Comparison of ENCODE assay signal across 29 cellular contexts in genomic region chr20:22743426-22743825, GRCh38.
"Had no signal": no experiment of that assay in that cellular context is flagged by ENCODE, and none has a peak within 500 bp of the region (broad histone marks: within the 10 kb centered on the region; RNA-seq: fewer than 3 reads in every experiment).

No MANE protein-coding gene starts in this region.

- H3K27me3 ChIP-seq: heart right ventricle, neutrophil, thyroid gland had no signal

- H3K4me3 ChIP-seq: heart right ventricle, skin epidermis, thyroid gland had no signal

- H3K9me3 Mint-ChIP-seq: activated CD8-positive, alpha-beta T cell treated with anti-CD3 and anti-CD28 coated beads for 36 hours; activated naive CD4-positive, alpha-beta T cell treated with anti-CD3 and anti-CD28 coated beads, Interleukin-2, amount 50 U/mL, for 24 hours; activated T-helper 17 cell treated with anti-CD3 and anti-CD28 coated beads, Interleukin-2, amount 50 U/mL, for 72 hours; central memory CD8-positive, alpha-beta T cell; dendritic cell treated with granulocyte-macrophage colony-stimulating factor and Interleukin-4, amounts not matched to agents 40 ng/mL and 50 ng/mL, for 4 days; stimulated activated effector memory CD8-positive, alpha-beta T cell treated with anti-CD3 and anti-CD28 coated beads, Interleukin-12 subunit alpha, Interleukin-12 subunit beta, amount 100 ng/mL, for 72 hours had no signal

- H3K9me3 ChIP-seq: neutrophil, thyroid gland had no signal

- DNase-seq: activated B cell treated with CpG ODN at 0.5 μM for 24 hours; activated CD4-positive, alpha-beta T cell treated with anti-CD3 and anti-CD28 coated beads, Interleukin-2, amount 50 U/mL, for 1 hour; activated CD8-positive, alpha-beta T cell treated with anti-CD3 and anti-CD28 coated beads for 36 hours; activated naive CD8-positive, alpha-beta T cell treated with anti-CD3 and anti-CD28 coated beads, Interleukin-2, amount 50 U/mL, for 24 hours; activated T-cell treated with anti-CD3 and anti-CD28 coated beads, Interleukin-2, amount 50 U/mL, for 4 hours; amygdala; endodermal cell; foreskin melanocyte; heart right ventricle; kidney glomerular epithelial cell; left ventricle myocardium superior; naive B cell; nephron progenitor cell; stimulated activated CD4-positive, alpha-beta T cell treated with anti-CD3 and anti-CD28 coated beads, Interleukin-4, amount 100 ng/mL, for 24 hours; substantia nigra; T-helper 1 cell; thyroid gland had no signal

- H3K4me1 Mint-ChIP-seq: activated B cell treated with CpG ODN at 0.5 μM for 24 hours; activated naive CD4-positive, alpha-beta T cell treated with anti-CD3 and anti-CD28 coated beads, Interleukin-2, amount 50 U/mL, for 24 hours; activated naive CD8-positive, alpha-beta T cell treated with anti-CD3 and anti-CD28 coated beads, Interleukin-2, amount 50 U/mL, for 24 hours; activated T-helper 17 cell treated with anti-CD3 and anti-CD28 coated beads, Interleukin-2, amount 50 U/mL, for 72 hours; central memory CD8-positive, alpha-beta T cell; endodermal cell; mesothelial cell of epicardium; naive B cell; nephron progenitor cell; stimulated activated effector memory CD8-positive, alpha-beta T cell treated with anti-CD3 and anti-CD28 coated beads, Interleukin-12 subunit alpha, Interleukin-12 subunit beta, amount 100 ng/mL, for 72 hours had no signal

- H3K27me3 Mint-ChIP-seq: activated B cell treated with CpG ODN at 0.5 μM for 24 hours; activated CD8-positive, alpha-beta T cell treated with anti-CD3 and anti-CD28 coated beads for 36 hours; activated naive CD4-positive, alpha-beta T cell treated with anti-CD3 and anti-CD28 coated beads, Interleukin-2, amount 50 U/mL, for 24 hours; activated naive CD8-positive, alpha-beta T cell treated with anti-CD3 and anti-CD28 coated beads, Interleukin-2, amount 50 U/mL, for 24 hours; activated T-helper 17 cell treated with anti-CD3 and anti-CD28 coated beads, Interleukin-2, amount 50 U/mL, for 72 hours; central memory CD8-positive, alpha-beta T cell; dendritic cell treated with granulocyte-macrophage colony-stimulating factor and Interleukin-4, amounts not matched to agents 40 ng/mL and 50 ng/mL, for 4 days; naive B cell; progenitor cell of endocrine pancreas; stimulated activated naive CD8-positive, alpha-beta T cell treated with anti-CD3 and anti-CD28 coated beads, Interleukin-15, Interleukin-2, amounts not matched to agents 100 ng/mL and 50 ng/mL, for 24 hours had no signal

- H3K27ac ChIP-seq: heart right ventricle, neutrophil, thyroid gland had no signal

- H3K36me3 Mint-ChIP-seq: activated naive CD4-positive, alpha-beta T cell treated with anti-CD3 and anti-CD28 coated beads, Interleukin-2, amount 50 U/mL, for 24 hours; mesothelial cell of epicardium; naive B cell; stimulated activated effector memory CD8-positive, alpha-beta T cell treated with anti-CD3 and anti-CD28 coated beads, Interleukin-12 subunit alpha, Interleukin-12 subunit beta, amount 100 ng/mL, for 72 hours had no signal

- H3K4me1 ChIP-seq: heart right ventricle, thyroid gland had no signal

- ATAC-seq: activated CD8-positive, alpha-beta T cell treated with anti-CD3 and anti-CD28 coated beads for 36 hours; activated naive CD8-positive, alpha-beta T cell treated with anti-CD3 and anti-CD28 coated beads, Interleukin-2, amount 50 U/mL, for 24 hours; activated T-cell treated with anti-CD3 and anti-CD28 coated beads, Interleukin-2, amount 50 U/mL, for 4 hours; activated T-helper 17 cell treated with anti-CD3 and anti-CD28 coated beads, Interleukin-2, amount 50 U/mL, for 72 hours; heart right ventricle; left ventricle myocardium superior; sciatic nerve; stimulated activated effector memory CD8-positive, alpha-beta T cell treated with anti-CD3 and anti-CD28 coated beads, Interleukin-12 subunit alpha, Interleukin-12 subunit beta, amount 100 ng/mL, for 72 hours had no signal

- H3K27ac Mint-ChIP-seq: activated B cell treated with CpG ODN at 0.5 μM for 24 hours; activated CD8-positive, alpha-beta T cell treated with anti-CD3 and anti-CD28 coated beads for 36 hours; activated naive CD4-positive, alpha-beta T cell treated with anti-CD3 and anti-CD28 coated beads, Interleukin-2, amount 50 U/mL, for 24 hours; activated naive CD8-positive, alpha-beta T cell treated with anti-CD3 and anti-CD28 coated beads, Interleukin-2, amount 50 U/mL, for 24 hours; activated T-helper 17 cell treated with anti-CD3 and anti-CD28 coated beads, Interleukin-2, amount 50 U/mL, for 72 hours; dendritic cell treated with granulocyte-macrophage colony-stimulating factor and Interleukin-4, amounts not matched to agents 40 ng/mL and 50 ng/mL, for 4 days; endodermal cell; mesothelial cell of epicardium; naive B cell; nephron progenitor cell; progenitor cell of endocrine pancreas; stimulated activated effector memory CD8-positive, alpha-beta T cell treated with anti-CD3 and anti-CD28 coated beads, Interleukin-12 subunit alpha, Interleukin-12 subunit beta, amount 100 ng/mL, for 72 hours; stimulated activated naive CD8-positive, alpha-beta T cell treated with anti-CD3 and anti-CD28 coated beads, Interleukin-15, Interleukin-2, amounts not matched to agents 100 ng/mL and 50 ng/mL, for 24 hours; T-helper 2 cell treated with Interferon-gamma antibody and Interleukin-4, amounts not matched to agents 5 μg/mL and 100 μg/mL, for 36 hours had no signal

- H3K36me3 ChIP-seq: heart right ventricle, neutrophil, thyroid gland had no signal

- H3K4me3 Mint-ChIP-seq: activated B cell treated with CpG ODN at 0.5 μM for 24 hours; activated CD8-positive, alpha-beta T cell treated with anti-CD3 and anti-CD28 coated beads for 36 hours; activated naive CD4-positive, alpha-beta T cell treated with anti-CD3 and anti-CD28 coated beads, Interleukin-2, amount 50 U/mL, for 24 hours; activated naive CD8-positive, alpha-beta T cell treated with anti-CD3 and anti-CD28 coated beads, Interleukin-2, amount 50 U/mL, for 24 hours; activated T-cell treated with anti-CD3 and anti-CD28 coated beads, Interleukin-2, amount 50 U/mL, for 4 hours; activated T-helper 17 cell treated with anti-CD3 and anti-CD28 coated beads, Interleukin-2, amount 50 U/mL, for 72 hours; central memory CD8-positive, alpha-beta T cell; dendritic cell treated with granulocyte-macrophage colony-stimulating factor and Interleukin-4, amounts not matched to agents 40 ng/mL and 50 ng/mL, for 4 days; endodermal cell; mesothelial cell of epicardium; naive B cell; nephron progenitor cell; stimulated activated effector memory CD8-positive, alpha-beta T cell treated with anti-CD3 and anti-CD28 coated beads, Interleukin-12 subunit alpha, Interleukin-12 subunit beta, amount 100 ng/mL, for 72 hours; stimulated activated naive CD8-positive, alpha-beta T cell treated with anti-CD3 and anti-CD28 coated beads, Interleukin-15, Interleukin-2, amounts not matched to agents 100 ng/mL and 50 ng/mL, for 24 hours; T-helper 2 cell treated with Interferon-gamma antibody and Interleukin-4, amounts not matched to agents 5 μg/mL and 100 μg/mL, for 36 hours had no signal
